8 cellular contexts compared by ENCODE assay signal in genomic region chr7:55409474-55410225, GRCh38. TPM values are rescaled to one million over a fixed set of nuclear protein-coding genes. Genes with fewer than 3 reads are reported as not detected.
DNase-seq lines count a peak whose midpoint lies in the region; TF ChIP-seq lines count a peak whose summit lies in the region.

No MANE protein-coding gene starts in this region.

- H2AFZ ChIP-seq in H9 (ENCODE audit: low read length): no peak overlapping the region

- H3K23ac ChIP-seq in H9 (ENCODE audit: insufficient read length, low read depth, low read length): no peak overlapping the region

- no peaks in the 10 kb centered on the region for H3K9me3 ChIP-seq in H9 (ENCODE audit: control insufficient read depth, low read depth, low read length)
- no peaks in the 10 kb centered on the region for H3K9me3 ChIP-seq in sigmoid colon

- no peaks in the 10 kb centered on the region for H3K79me1 ChIP-seq in H9 (ENCODE audit: insufficient read depth, low read depth, low read length, poor library complexity, severe bottlenecking)

- intact Hi-C loops in sigmoid colon (cut with DNase I) (loop anchor here (5.0 to 10.0 kb wide), 2 partner anchors 42 to 635 kb away; partner anchors contain the start of gene LANCL2), lower leg skin (cut with DNase I; ENCODE audit: low total_unique reads) (no loop called here)

- H3K4me2 ChIP-seq in H9 (ENCODE audit: insufficient read depth, insufficient read length, low read length): no peak overlapping the region

- TF ChIP-seq POLR2A in sigmoid colon (IDR thresholded peaks at IDR 0.05) (no peak), lower leg skin (IDR thresholded peaks at IDR 0.05) (no peak)

- no peak for TF ChIP-seq EP300 in sigmoid colon (IDR thresholded peaks at IDR 0.05)

- no peak overlapping the region for H2BK120ac ChIP-seq in H9 (ENCODE audit: low read depth, low read length, poor library complexity, severe bottlenecking)

- no peak overlapping the region for H3T11ph ChIP-seq in H9 (ENCODE audit: low read length)

- peaks cover 4 to 30% (median 8%) of the 10 kb centered on the region in 3 experiments; a peak in 5 of 7 replicates for H3K36me3 Mint-ChIP-seq in H9 (ENCODE audit: insufficient read depth in 1 of 3, low read depth in 3 of 3)

- H4K5ac ChIP-seq in H9 (ENCODE audit: insufficient read length, low read depth, low read length): no peak overlapping the region

- WGBS in H9 (ENCODE audit: extremely low coverage, insufficient read length, low lambda C conversion rate): no CpG with 5 or more reads among the region's 3 CpGs
- WGBS in sigmoid colon, 2 donors: 21 to 57% methylated on average over 3 of the region's 3 CpGs
- WGBS in lower leg skin, 2 donors: 65 to 68% methylated on average over 3 of the region's 3 CpGs

- no peak overlapping the region for H3K4me3 Mint-ChIP-seq in H9

- H3K4me1 ChIP-seq in H9 (ENCODE audit: insufficient read depth, low read length) (no peaks in the 10 kb centered on the region), sigmoid colon (no peaks in the 10 kb centered on the region)

- no peak overlapping the region for H3K18ac ChIP-seq in H9 (ENCODE audit: insufficient read length, low read depth, low read length)

- no peak overlapping the region for H3K14ac ChIP-seq in H9 (ENCODE audit: insufficient read depth, low read length)

- H3K56ac ChIP-seq in H9 (ENCODE audit: insufficient read length, low read depth, low read length): no peak overlapping the region

- no peak overlapping the region for H2BK5ac ChIP-seq in H9 (ENCODE audit: insufficient read length, low read length)

- no peaks in the 10 kb centered on the region for H4K20me1 ChIP-seq in H9 (ENCODE audit: control insufficient read depth, insufficient read depth, insufficient read length)

- no peaks in the 10 kb centered on the region for H3K4me1 Mint-ChIP-seq in H9

- DNase-seq in DMS79 (lab: John Stamatoyannopoulos, UW): peak; percentile 72
- DNase-seq in H9: no peak
- DNase-seq in NCI-H2171 (lab: John Stamatoyannopoulos, UW): peak; percentile 74
- DNase-seq in kidney epithelial cell (ENCODE audit: low read depth): no peak
- DNase-seq in sigmoid colon: no peak
- no peak for DNase-seq in NCI-H2227 (lab: John Stamatoyannopoulos, UW; ENCODE audit: unreplicated experiment)
- no peak for DNase-seq in lower leg skin (ENCODE audit: low spot score in 2 of 2)
- DNase-seq in activated CD8-positive, alpha-beta memory T cell treated with anti-CD3 and anti-CD28 coated beads for 24 hours: no peak

- no peak overlapping the region for H2AK5ac ChIP-seq in H9 (ENCODE audit: insufficient read length, low read length)

- H3K27ac Mint-ChIP-seq in H9: peak overlapping the region in 1 of 3 experiments; percentile 54; a peak in 1 of 7 replicates

- H2BK12ac ChIP-seq in H9 (ENCODE audit: insufficient read length, low read depth, low read length): no peak overlapping the region

- H3K79me2 ChIP-seq in H9 (ENCODE audit: insufficient read depth, low read length): no peaks in the 10 kb centered on the region

- H3K4me3 ChIP-seq in kidney epithelial cell (ENCODE audit: low read depth, low read length) (no peak overlapping the region), sigmoid colon (no peak overlapping the region), lower leg skin (ENCODE audit: low read depth, poor library complexity, severe bottlenecking) (no peak overlapping the region)

- no peak overlapping the region for H2BK20ac ChIP-seq in H9 (ENCODE audit: low read depth, low read length, poor library complexity, severe bottlenecking)

- TF ChIP-seq CTCF in H9 (conservative IDR thresholded peaks at IDR 0.05) (peak; percentile 30; the same call in 1 of the 3 replicates), kidney epithelial cell (IDR thresholded peaks at IDR 0.05; ENCODE audit: insufficient read depth, low read length, poor library complexity, severe bottlenecking) (peak; percentile 24), sigmoid colon (IDR thresholded peaks at IDR 0.05) (no peak), lower leg skin (IDR thresholded peaks at IDR 0.05) (no peak)

- H4K8ac ChIP-seq in H9 (replicated peaks; ENCODE audit: insufficient read length, low read depth, low read length): no peak overlapping the region

- H3K36me3 ChIP-seq in kidney epithelial cell (ENCODE audit: control insufficient read depth, insufficient read depth, low read length): no peaks in the 10 kb centered on the region
- peaks cover 0 to 35% (median 0%) of the 10 kb centered on the region in 4 donors for H3K36me3 ChIP-seq in sigmoid colon

- H3K9ac ChIP-seq in H9 (ENCODE audit: extremely low read depth, insufficient read length, low read length): no peak overlapping the region

- H3K23me2 ChIP-seq in H9 (ENCODE audit: insufficient read length, low read depth, low read length, poor library complexity, severe bottlenecking): no peaks in the 10 kb centered on the region

- no peak overlapping the region for H2BK15ac ChIP-seq in H9 (ENCODE audit: low read depth, low read length)

- no peaks in the 10 kb centered on the region; a peak in 1 of 5 replicates for H3K9me3 Mint-ChIP-seq in H9

- H3K4ac ChIP-seq in H9 (ENCODE audit: low read depth, low read length): no peak overlapping the region

- H4K91ac ChIP-seq in H9 (ENCODE audit: insufficient read length, low read depth, low read length): no peak overlapping the region

- H3K27ac ChIP-seq in H9 (ENCODE audit: insufficient read length, low read depth, low read length) (no peak overlapping the region), sigmoid colon (no peak overlapping the region)

- H3K27me3 ChIP-seq in H9 (ENCODE audit: insufficient read depth, low read length): no peaks in the 10 kb centered on the region
- H3K27me3 ChIP-seq in kidney epithelial cell (ENCODE audit: control insufficient read depth, insufficient read depth, low read length): no peaks in the 10 kb centered on the region
- H3K27me3 ChIP-seq in sigmoid colon: no peaks in the 10 kb centered on the region

- H3K27me3 Mint-ChIP-seq in H9 (ENCODE audit: low read depth): no peaks in the 10 kb centered on the region

RNA-seq across cellular contexts. Expression of gene LANCL2, which starts 44.5 kb away (rescaled TPM):
- total RNA-seq in H9 (2021) (26.4 and 30.4 TPM in 2 replicates), kidney epithelial cell (13.0 and 18.5 TPM in 2 replicates), sigmoid colon (1 to 10 TPM; 5.9 to 8.9 (median 7.7) TPM), lower leg skin (10 to 100 TPM in 2 of 4 donors, 1 to 10 TPM in 2; 7.7 to 13.4 (median 11.4) TPM)
- polyA plus RNA-seq in sigmoid colon: 1 to 10 TPM; 6.0 to 9.6 (median 9.6) TPM

Comparison
In these comparisons a context has a peak if more than half of its experiments do, and no peak if none do; other contexts are left out.
1. DNase-seq: peak in DMS79 (single experiment) and NCI-H2171 (single experiment); none in H9 (single experiment), kidney epithelial cell (single experiment), sigmoid colon (single experiment), NCI-H2227 (single experiment), lower leg skin (0 of 2) and activated CD8-positive, alpha-beta memory T cell treated with anti-CD3 and anti-CD28 coated beads for 24 hours (single experiment).
2. CTCF ChIP-seq: peak in H9 (single experiment) and kidney epithelial cell (single experiment); none in sigmoid colon (0 of 4) and lower leg skin (0 of 3).